In the genomic region with DNA sequence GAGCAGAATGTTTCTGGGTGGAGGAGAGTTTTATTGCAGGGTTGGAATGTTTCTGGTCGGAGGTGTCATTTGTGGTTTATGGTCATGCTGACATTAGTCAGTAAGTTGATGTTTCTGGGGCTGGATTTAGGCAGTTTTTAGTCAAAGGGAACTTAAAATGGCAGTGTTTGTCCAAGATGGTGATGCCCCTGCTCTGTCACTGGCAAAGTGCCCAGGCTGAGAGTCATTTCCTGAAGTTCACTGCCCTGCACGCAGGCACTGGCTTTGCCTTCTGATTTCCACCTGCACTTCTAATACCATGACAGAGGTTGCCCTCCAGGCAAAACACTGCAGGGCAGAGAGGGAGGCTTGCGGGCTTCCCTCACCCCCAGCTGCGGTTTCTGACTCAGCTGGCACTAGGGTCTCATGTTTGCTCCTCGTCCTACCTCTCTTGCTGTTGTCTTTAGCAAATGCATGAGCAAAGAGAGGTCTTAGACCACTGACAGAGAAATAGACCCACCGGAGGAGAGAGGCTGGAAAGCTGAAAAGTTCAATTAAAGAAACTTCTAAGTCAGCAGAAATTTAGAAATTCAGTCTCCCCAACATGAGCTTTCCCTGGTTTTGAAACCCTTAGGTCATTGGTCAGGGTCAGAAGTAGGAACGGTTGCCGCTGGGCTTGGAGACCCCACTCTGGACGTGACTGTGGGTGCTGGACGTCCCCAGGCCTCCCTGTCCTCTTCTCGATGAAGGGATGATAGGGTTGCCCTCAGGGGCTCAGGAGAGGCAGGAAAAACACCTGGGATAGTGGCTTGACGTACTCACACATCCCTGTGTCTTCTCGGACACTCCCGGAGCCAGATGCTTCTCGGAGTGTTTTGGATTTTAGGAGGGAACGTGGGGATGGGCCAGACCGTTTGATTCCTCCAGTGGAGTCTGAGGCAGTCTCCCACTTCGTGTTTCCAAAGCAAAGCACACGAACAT, we compare ENCODE assay signal across 13 cellular contexts. TPM values are rescaled to one million over a fixed set of nuclear protein-coding genes. Genes with fewer than 3 reads are reported as not detected.
A peak's percentile ranks its signal among the peaks of the same experiment; 100 is the strongest.
DNase-seq lines count a peak whose midpoint lies in the region; ATAC-seq and TF ChIP-seq lines count a peak whose summit lies in the region.
"Had no signal": no experiment of that assay in that cellular context is flagged by ENCODE, and none has a peak within 500 bp of the region (broad histone marks: within the 10 kb centered on the region; RNA-seq: fewer than 3 reads in every experiment).

No MANE protein-coding gene starts in this region.

- no peak for TF ChIP-seq CTCF in NB4 (IDR thresholded peaks at IDR 0.05; ENCODE audit: low read depth, low read length)
- no peak for TF ChIP-seq CTCF in endodermal cell (conservative IDR thresholded peaks at IDR 0.05)
- TF ChIP-seq CTCF in spleen (IDR thresholded peaks at IDR 0.05 in 8 of 11, conservative IDR thresholded peaks at IDR 0.05 in 3 of 11) = no peak

- no peaks in the 10 kb centered on the region for H3K9me3 ChIP-seq in endodermal cell (ENCODE audit: control insufficient read depth, low read length)
- H3K9me3 ChIP-seq in spleen = no peaks in the 10 kb centered on the region
- H3K9me3 ChIP-seq: suprapubic skin had no signal

- WGBS in endodermal cell (ENCODE audit: insufficient coverage in 1 of 2, insufficient read length in 1 of 2), 2 experiments = 89 to 93% methylated on average over 16 to 19 of the region's 19 CpGs
- WGBS in spleen, 5 donors = 78 to 87% (median 83%) methylated on average over 19 of the region's 19 CpGs

- DNase-seq in activated effector memory CD4-positive, alpha-beta T cell treated with anti-CD3 and anti-CD28 coated beads, Interleukin-2, amount 50 U/mL, for 16 hours = peak; percentile 22
- no peak for DNase-seq in activated effector memory CD4-positive, alpha-beta T cell treated with Interleukin-2 at 50 U/mL for 16 hours
- DNase-seq in NB4 (ENCODE audit: low read depth) = peak; percentile 75
- DNase-seq in endodermal cell = peak; percentile 24
- DNase-seq in spleen = peak; percentile 39
- no peak for DNase-seq in midbrain (lab: John Stamatoyannopoulos, UW)
- DNase-seq in stimulated activated naive CD4-positive, alpha-beta T cell (lab: John Stamatoyannopoulos, UW) = no peak

- H3K4me3 ChIP-seq in NB4 (ENCODE audit: low read depth, low read length) (no peak overlapping the region), endodermal cell (ENCODE audit: low read length) (no peak overlapping the region), spleen (no peak overlapping the region)
- H3K4me3 ChIP-seq: smooth muscle cell, suprapubic skin had no signal

- H3K9me3 Mint-ChIP-seq in endodermal cell = peaks cover 6% of the 10 kb centered on the region
- H3K9me3 Mint-ChIP-seq: CD8-positive, alpha-beta T cell had no signal

- H3K27me3 Mint-ChIP-seq in endodermal cell (ENCODE audit: insufficient read depth) = peaks cover 2% of the 10 kb centered on the region

- peaks cover 3% of the 10 kb centered on the region for H3K36me3 Mint-ChIP-seq in endodermal cell (ENCODE audit: low read depth)
- H3K36me3 Mint-ChIP-seq: CD8-positive, alpha-beta T cell had no signal

- no peak overlapping the region for H3K4me3 Mint-ChIP-seq in endodermal cell
- H3K4me3 Mint-ChIP-seq: CD8-positive, alpha-beta T cell had no signal

- H3K36me3 ChIP-seq in endodermal cell (ENCODE audit: control insufficient read depth, insufficient read depth, low read length) (no peaks in the 10 kb centered on the region), spleen (no peaks in the 10 kb centered on the region)
- H3K36me3 ChIP-seq: suprapubic skin had no signal

- no peak overlapping the region for H3K27ac Mint-ChIP-seq in endodermal cell
- H3K27ac Mint-ChIP-seq: CD8-positive, alpha-beta T cell had no signal

- H3K4me1 Mint-ChIP-seq in endodermal cell = no peaks in the 10 kb centered on the region

- TF ChIP-seq POLR2A in NB4 (IDR thresholded peaks at IDR 0.05; ENCODE audit: extremely low read depth, insufficient read length) (no peak), spleen (IDR thresholded peaks at IDR 0.05) (no peak)

- intact Hi-C loops in spleen (cut with DNase I; ENCODE audit: low total_unique reads) = no loop called here

- no peak for ATAC-seq in HG02610 (IDR thresholded peaks at IDR 0.05; ENCODE audit: unreplicated experiment)
- ATAC-seq: activated CD4-positive, CD25-positive, alpha-beta regulatory T cell treated with anti-CD3 and anti-CD28 coated beads, Interleukin-2, amount 50 U/mL, for 24 hours; left lobe of liver had no signal

- H3K27ac ChIP-seq in endodermal cell (ENCODE audit: low read depth, low read length) (no peak overlapping the region), spleen (no peak overlapping the region)
- H3K27ac ChIP-seq: suprapubic skin had no signal

- no peak overlapping the region for H3K9ac ChIP-seq in endodermal cell (ENCODE audit: extremely low read depth, low read length, poor library complexity, severe bottlenecking)

- H3K27me3 ChIP-seq in endodermal cell (ENCODE audit: control insufficient read depth, insufficient read depth, low read length, poor library complexity, severe bottlenecking) (peaks cover 5% of the 10 kb centered on the region), spleen (replicated peaks in 1 of 7) (peaks cover 0 to 6% (median 0%) of the 10 kb centered on the region in 7 donors)
- H3K27me3 ChIP-seq: suprapubic skin had no signal

- no peaks in the 10 kb centered on the region for H3K4me1 ChIP-seq in endodermal cell (ENCODE audit: control insufficient read depth, insufficient read depth, low read length)
- no peaks in the 10 kb centered on the region for H3K4me1 ChIP-seq in spleen
- H3K4me1 ChIP-seq: suprapubic skin had no signal

RNA-seq across cellular contexts. Expression of gene TMEM255B, which starts 26.3 kb away (rescaled TPM):
- 1 to 10 TPM in 1 of 2 donors, under 1 TPM in 1; 0.55 to 2.1 TPM for total RNA-seq in endodermal cell
- polyA plus RNA-seq in endodermal cell (2013, experiment 1 of 2) = 2.4 TPM
- polyA plus RNA-seq in endodermal cell (2013, experiment 2 of 2) = 1.9 TPM
- 10 to 100 TPM in 6 of 7 donors, 1 to 10 TPM in 1; 5.7 to 26.9 (median 22.2) TPM for total RNA-seq in spleen
- 10 to 100 TPM in 2 of 3 donors, 1 to 10 TPM in 1; 6.0 to 13.0 (median 10.3) TPM for polyA plus RNA-seq in spleen

Comparison
In these comparisons a context has a peak if more than half of its experiments do, and no peak if none do; other contexts are left out.
1. DNase-seq: peak in activated effector memory CD4-positive, alpha-beta T cell treated with anti-CD3 and anti-CD28 coated beads, Interleukin-2, amount 50 U/mL, for 16 hours (single experiment), NB4 (single experiment), endodermal cell (single experiment) and spleen (single experiment); none in activated effector memory CD4-positive, alpha-beta T cell treated with Interleukin-2 at 50 U/mL for 16 hours (single experiment), midbrain (single experiment) and stimulated activated naive CD4-positive, alpha-beta T cell (0 of 6).